ENCODE assay signal across 8 cellular contexts in the genomic region with DNA sequence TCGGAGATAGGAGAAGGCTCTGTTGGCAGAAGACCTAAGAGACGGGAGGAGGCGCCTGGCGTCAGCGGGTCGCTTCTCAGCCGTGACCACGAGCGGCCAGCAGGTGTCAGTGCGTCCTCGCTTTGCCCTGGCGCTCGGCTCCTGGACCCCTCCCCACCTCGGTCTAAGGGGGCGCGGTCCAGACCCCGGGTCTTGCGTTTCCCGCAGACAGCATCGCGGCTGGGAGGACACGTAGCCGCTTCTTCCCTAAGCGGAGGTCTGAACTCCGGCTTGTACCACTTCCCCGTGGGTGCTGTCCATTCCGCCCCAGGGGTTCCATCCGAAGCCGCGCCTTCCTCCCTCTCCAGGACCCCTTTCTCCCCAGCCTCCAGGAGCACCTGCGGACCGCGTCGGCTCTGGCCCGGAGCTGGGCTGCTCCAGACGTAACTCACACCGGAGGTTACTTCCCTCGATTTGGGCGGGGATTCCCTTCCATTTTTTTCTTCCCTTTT. TPM values are rescaled to one million over a fixed set of nuclear protein-coding genes. Genes with fewer than 3 reads are reported as not detected.
DNase-seq lines count a peak whose midpoint lies in the region; ATAC-seq and TF ChIP-seq lines count a peak whose summit lies in the region.

No MANE protein-coding gene starts in this region.

- H3K27ac ChIP-seq in HUES6 (ENCODE audit: low read depth, low read length): no peak overlapping the region
- H3K27ac ChIP-seq in ascending aorta: no peak overlapping the region

- TF ChIP-seq CTCF in ascending aorta (IDR thresholded peaks at IDR 0.05): peak; percentile 30 to 67 (median 50)

- no peaks in the 10 kb centered on the region; the same call in 1 of the 2 replicates for H3K9me3 ChIP-seq in HUES6 (ENCODE audit: control insufficient read depth, insufficient read depth, low read depth, low read length)
- H3K9me3 ChIP-seq in ascending aorta: no peaks in the 10 kb centered on the region

- peak; percentile 85 for DNase-seq in DMS53 (lab: John Stamatoyannopoulos, UW)
- DNase-seq in RPMI7951 (ENCODE audit: low read depth): peak; percentile 21
- DNase-seq in ascending aorta (ENCODE audit: low spot score in 2 of 2): no peak
- DNase-seq in hepatic stellate cell (ENCODE audit: low spot score): peak; percentile 66
- peak; percentile 94 for DNase-seq in retina
- no peak for DNase-seq in kidney glomerular epithelial cell (lab: John Stamatoyannopoulos, UW)

- ATAC-seq in GM21423 (IDR thresholded peaks at IDR 0.05; ENCODE audit: unreplicated experiment): peak; percentile 68

- H3K9ac ChIP-seq in HUES6 (ENCODE audit: low read length): no peak overlapping the region

- intact Hi-C loops in ascending aorta (cut with DNase I): loop anchor here (5.0 kb wide), 1 partner anchor 1061 kb away; no protein-coding TSS in a partner anchor

- H3K4me3 ChIP-seq in HUES6 (ENCODE audit: low read depth, low read length): peak overlapping the region; percentile 78
- peak overlapping the region; percentile 59 to 70 for H3K4me3 ChIP-seq in ascending aorta

- H3K27me3 ChIP-seq in HUES6 (ENCODE audit: control insufficient read depth, insufficient read depth, low read length) (peaks cover 75% of the 10 kb centered on the region), ascending aorta (peaks cover 9% of the 10 kb centered on the region)

- H3K4me1 ChIP-seq in HUES6 (ENCODE audit: control insufficient read depth, insufficient read depth, low read length) (peaks cover 3% of the 10 kb centered on the region), ascending aorta (peaks cover 10 to 20% of the 10 kb centered on the region in 2 donors)

- H3K36me3 ChIP-seq in HUES6 (ENCODE audit: control insufficient read depth, insufficient read depth, low read length) (no peaks in the 10 kb centered on the region), ascending aorta (no peaks in the 10 kb centered on the region)

RNA-seq across cellular contexts. Expression of a gene that starts 0.6 kb away (rescaled TPM):
- 0.10 and 0.24 TPM in 2 replicates for total RNA-seq in RPMI7951 (2014; rRNA removed; shearing (Covaris generic))
- total RNA-seq in ascending aorta: 23.5 TPM

Comparison
In these comparisons a context has a peak if more than half of its experiments do, and no peak if none do; other contexts are left out.
1. DNase-seq: peak in DMS53 (single experiment), RPMI7951 (single experiment), hepatic stellate cell (single experiment) and retina (single experiment); none in ascending aorta (0 of 2) and kidney glomerular epithelial cell (single experiment).
2. RNA of a gene that starts 0.6 kb away (total RNA-seq): 23.5 TPM in ascending aorta (single experiment); 0.10 to 0.24 TPM in RPMI7951; every median in the first group is over 10 times any median in the second.